9 cellular contexts compared by ENCODE assay signal in the genomic region with DNA sequence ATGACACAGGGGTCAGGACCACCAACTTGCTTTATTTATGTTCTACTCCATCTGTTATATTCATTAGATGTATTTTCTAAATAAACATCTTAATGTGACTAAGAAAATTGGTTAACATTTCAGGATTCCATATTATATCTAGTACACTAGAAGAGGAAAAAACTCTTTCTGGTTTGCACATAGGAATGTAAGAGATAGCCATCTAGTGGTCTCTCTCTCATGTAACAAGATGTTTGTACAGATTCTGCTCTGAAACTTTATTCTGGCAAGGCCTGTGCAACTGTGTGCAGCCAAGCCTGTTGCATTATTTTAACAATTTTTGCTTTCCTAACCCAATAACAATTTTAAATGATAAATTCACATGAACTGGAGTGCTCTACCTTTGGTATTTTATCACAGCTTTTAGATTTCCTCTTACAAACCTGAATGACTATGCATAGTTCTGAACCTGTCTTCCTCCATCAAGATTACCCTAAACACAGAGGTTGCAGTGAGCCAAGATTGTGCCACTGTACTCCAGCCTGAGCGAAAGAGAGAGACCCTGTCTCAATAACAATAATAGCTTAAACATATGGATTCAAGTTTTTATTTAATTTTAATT.
DNase-seq lines count a peak whose midpoint lies in the region; ATAC-seq, FAIRE-seq and TF ChIP-seq lines count a peak whose summit lies in the region.
"Had no signal": no experiment of that assay in that cellular context is flagged by ENCODE, and none has a peak within 500 bp of the region (broad histone marks: within the 10 kb centered on the region; RNA-seq: fewer than 3 reads in every experiment).

No MANE protein-coding gene starts in this region.

- DNase-seq in DMS53 treated with DMSO at 0.1 percent for 48 hours (lab: John Stamatoyannopoulos, UW; ENCODE audit: unreplicated experiment) (peak; percentile 5), RCC 7860 (ENCODE audit: low spot score) (peak; percentile 18), foreskin fibroblast (peak; percentile 18 to 52), small intestine (peak; percentile 5), NCI-H345 (lab: John Stamatoyannopoulos, UW) (no peak), amygdala (lab: John Stamatoyannopoulos, UW) (no peak)
- no peak for DNase-seq in stimulated activated CD4-positive, alpha-beta T cell treated with anti-CD3 and anti-CD28 coated beads, Interleukin-12 subunit alpha, Interleukin-12 subunit beta, amount 100 ng/mL, for 4 hours

- H3K4me3 ChIP-seq in foreskin fibroblast (ENCODE audit: low read depth in 1 of 2, low read length in 2 of 2) (no peak overlapping the region), small intestine (ENCODE audit: low read depth in 1 of 2, low read length in 2 of 2) (no peak overlapping the region)

- no peaks in the 10 kb centered on the region for H3K4me1 ChIP-seq in small intestine (ENCODE audit: control insufficient read depth in 2 of 2, insufficient read depth in 1 of 2, low read depth in 1 of 2, low read length in 1 of 2)

- ATAC-seq in GM21786 (IDR thresholded peaks at IDR 0.05; ENCODE audit: unreplicated experiment), result peak; percentile 82

- no peaks in the 10 kb centered on the region for H3K27me3 ChIP-seq in small intestine (ENCODE audit: control insufficient read depth in 2 of 2, insufficient read depth in 2 of 2, low read length in 2 of 2)

- FAIRE-seq in RCC 7860 (lab: Jason Lieb, UNC) (peak; percentile 34), small intestine (lab: Jason Lieb, UNC) (no peak)
- FAIRE-seq: islet of Langerhans had no signal

- H3K27ac ChIP-seq in small intestine (ENCODE audit: low read depth in 1 of 2, low read length in 1 of 2), result no peak overlapping the region

- WGBS in small intestine, 3 donors, result 83 to 89% (median 85%) methylated on average over 1 of the region's 1 CpG

- TF ChIP-seq CTCF in foreskin fibroblast (IDR thresholded peaks at IDR 0.05; ENCODE audit: low read depth, low read length), result peak; percentile 41

- H3K36me3 ChIP-seq in small intestine (ENCODE audit: control insufficient read depth in 2 of 2, insufficient read depth in 2 of 2, low read length in 2 of 2), result peaks cover 0 to 2% of the 10 kb centered on the region in 2 donors

- H3K9me3 ChIP-seq in small intestine (ENCODE audit: control insufficient read depth, low read depth), result no peaks in the 10 kb centered on the region

Comparison
In these comparisons a context has a peak if more than half of its experiments do, and no peak if none do; other contexts are left out.
1. DNase-seq: peak in DMS53 treated with DMSO at 0.1 percent for 48 hours (single experiment), RCC 7860 (single experiment), foreskin fibroblast (2 of 2) and small intestine (single experiment); none in NCI-H345 (single experiment), stimulated activated CD4-positive, alpha-beta T cell treated with anti-CD3 and anti-CD28 coated beads, Interleukin-12 subunit alpha, Interleukin-12 subunit beta, amount 100 ng/mL, for 4 hours (single experiment) and amygdala (0 of 56).